9 cellular contexts compared by ENCODE assay signal in the genomic region with DNA sequence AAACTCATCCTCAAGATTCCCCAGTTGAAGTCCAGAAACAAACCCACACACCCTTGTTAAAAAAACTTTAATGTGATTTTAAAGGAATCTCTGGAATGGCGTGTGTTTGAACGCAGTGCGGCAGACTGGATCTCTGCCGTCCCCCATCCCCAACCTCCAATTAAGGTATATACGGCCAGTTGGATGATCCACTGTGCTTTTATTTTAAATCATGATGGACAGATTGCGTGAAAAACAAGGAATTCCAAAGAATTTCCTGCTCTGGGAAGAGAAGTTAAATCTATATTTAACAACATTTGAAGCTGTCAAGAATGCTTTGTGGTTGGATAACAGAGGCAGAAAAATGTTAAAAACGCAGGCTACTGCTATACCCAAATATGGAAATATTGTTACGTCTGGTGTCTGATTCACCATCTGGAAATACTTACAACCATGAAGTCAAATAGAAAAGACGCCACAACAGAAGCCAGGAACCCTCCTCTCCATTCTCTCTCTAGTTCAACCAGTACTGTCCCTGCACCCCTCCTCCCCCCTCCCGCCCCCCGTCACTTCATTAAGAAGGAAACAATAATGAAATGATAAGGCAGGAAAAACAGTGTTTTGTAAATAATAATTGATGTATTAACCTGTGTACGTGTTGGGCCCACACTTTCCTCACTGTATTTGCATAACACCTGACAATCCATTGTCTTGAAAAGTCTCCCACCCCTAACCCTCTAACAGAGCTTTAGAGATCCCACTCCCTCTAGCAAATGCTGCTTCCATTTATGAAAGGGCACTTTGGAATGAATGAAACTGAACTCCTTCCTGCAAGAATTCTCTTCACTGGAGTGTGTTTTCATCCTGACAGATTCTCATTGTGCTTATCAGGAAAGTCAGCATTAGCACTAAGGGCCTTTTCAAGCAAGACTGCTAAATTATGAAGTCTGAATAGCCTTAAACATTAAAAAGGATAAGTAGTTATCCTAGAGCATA. TPM values are rescaled to one million over a fixed set of nuclear protein-coding genes. Genes with fewer than 3 reads are reported as not detected.
A peak's percentile ranks its signal among the peaks of the same experiment; 100 is the strongest.
DNase-seq lines count a peak whose midpoint lies in the region; FAIRE-seq and TF ChIP-seq lines count a peak whose summit lies in the region.
"Had no signal": no experiment of that assay in that cellular context is flagged by ENCODE, and none has a peak within 500 bp of the region (broad histone marks: within the 10 kb centered on the region; RNA-seq: fewer than 3 reads in every experiment).

No MANE protein-coding gene starts in this region.

- peaks cover 64% of the 10 kb centered on the region for H3K4me1 Mint-ChIP-seq in nephron progenitor cell

- dilution Hi-C loops in endothelial cell of umbilical vein (cut with MboI; ENCODE audit: extremely low pct_ligation_motif_present, low sequenced_read_pairs), result no loop called here

- no peaks in the 10 kb centered on the region for H3K27me3 ChIP-seq in endothelial cell of umbilical vein (ENCODE audit: control insufficient read depth in 2 of 2, insufficient read depth in 2 of 2, low read length in 2 of 2)

- peak overlapping the region; percentile 98 for H3K27ac ChIP-seq in endothelial cell of umbilical vein (ENCODE audit: insufficient read depth, low read depth, low read length)

- no peaks in the 10 kb centered on the region for H3K9me3 ChIP-seq in endothelial cell of umbilical vein (replicated peaks; ENCODE audit: control insufficient read depth, insufficient read depth, low read length)

- H3K9me1 ChIP-seq in endothelial cell of umbilical vein (replicated peaks; ENCODE audit: control insufficient read depth, extremely low read depth, insufficient read depth, low read length), result no peaks in the 10 kb centered on the region

- H3K9me3 Mint-ChIP-seq in nephron progenitor cell, result no peaks in the 10 kb centered on the region

- H3K9ac ChIP-seq in endothelial cell of umbilical vein (replicated peaks; ENCODE audit: extremely low read depth, insufficient read depth, low read length), result peak overlapping the region; percentile 100

- TF ChIP-seq POLR2A in endothelial cell of umbilical vein (IDR thresholded peaks at IDR 0.05; ENCODE audit: low read depth, low read length), result no peak

- peak; percentile 98 for DNase-seq in AG09309 (ENCODE audit: low read depth)
- peak; percentile 92 for DNase-seq in NCI-H226
- DNase-seq in endothelial cell of umbilical vein (ENCODE audit: low read depth, low spot score), result peak; percentile 92
- DNase-seq in nephron progenitor cell, result no peak
- DNase-seq in HPDE6-E6E7 (ENCODE audit: extremely low spot score), result no peak
- no peak for DNase-seq in NCI-H1092 treated with DMSO at 0.1 percent for 48 hours (lab: John Stamatoyannopoulos, UW)
- DNase-seq in islet precursor cell, result no peak
- DNase-seq in SKM-1 (lab: John Stamatoyannopoulos, UW; ENCODE audit: unreplicated experiment), result no peak
- DNase-seq: KG1 had no signal

- no peaks in the 10 kb centered on the region for H4K20me1 ChIP-seq in endothelial cell of umbilical vein (replicated peaks; ENCODE audit: control insufficient read depth, extremely low read depth, insufficient read depth, low read length)

- intact Hi-C loops in endothelial cell of umbilical vein (cut with micrococcal nuclease), result loop anchor here (1.0 kb wide), 6 partner anchors 130 to 302 kb away; partner anchors contain the start of gene BCL10

- peaks cover 18% of the 10 kb centered on the region for H3K36me3 Mint-ChIP-seq in nephron progenitor cell (ENCODE audit: low read depth)

- TF ChIP-seq CTCF in AG09309 (IDR thresholded peaks at IDR 0.05; ENCODE audit: control insufficient read depth, insufficient read depth, low read depth, low read length, missing control alignments), result no peak
- TF ChIP-seq CTCF in endothelial cell of umbilical vein (IDR thresholded peaks at IDR 0.05; ENCODE audit: extremely low read depth in 1 of 2, insufficient read depth in 1 of 2, low read depth in 1 of 2, low read length in 2 of 2), result no peak
- TF ChIP-seq CTCF in nephron progenitor cell (IDR thresholded peaks at IDR 0.05), result no peak

- peak overlapping the region; percentile 94 for H3K4me3 Mint-ChIP-seq in nephron progenitor cell

- FAIRE-seq in endothelial cell of umbilical vein (lab: Jason Lieb, UNC), result peak; percentile 87

- peaks cover 48% of the 10 kb centered on the region for H3K27me3 Mint-ChIP-seq in nephron progenitor cell (ENCODE audit: low read depth, poor library complexity)

- H3K36me3 ChIP-seq in endothelial cell of umbilical vein (ENCODE audit: control insufficient read depth in 2 of 2, extremely low read depth in 1 of 2, insufficient read depth in 2 of 2, low read length in 2 of 2), result peaks cover 14 to 20% of the 10 kb centered on the region in 2 experiments

- no TSS peak for BruUV-seq in endothelial cell of umbilical vein (replicated peaks; lab: Mats Ljungman, UMichigan)

- no peak overlapping the region for H2AFZ ChIP-seq in endothelial cell of umbilical vein (ENCODE audit: low read depth, low read length)

- CTCF ChIA-PET in endothelial cell of umbilical vein (lab: Charles Lee), result interaction anchor here (0.7 to 1.8 kb wide), 7 partner anchors 114 to 319 kb away, joined by 3 to 7 read pairs (median 4); no protein-coding TSS in a partner anchor

- H3K4me3 ChIP-seq in AG09309 (ENCODE audit: control insufficient read depth, low read depth, low read length) (peak overlapping the region; percentile 83), endothelial cell of umbilical vein (replicated peaks in 1 of 3; ENCODE audit: insufficient read depth in 1 of 3, low read depth in 1 of 3, low read length in 3 of 3) (peak overlapping the region; percentile 67 to 93 (median 80))

- POLR2A ChIA-PET in endothelial cell of umbilical vein (lab: Charles Lee), result interaction anchor here (1.0 to 6.1 kb wide), 12 partner anchors 29 to 304 kb away, joined by 3 to 47 read pairs (median 5); partner anchors contain the start of genes BCL10, DDAH1 and ZNHIT6

- no peak overlapping the region for H3K27ac Mint-ChIP-seq in nephron progenitor cell

- H3K4me2 ChIP-seq in endothelial cell of umbilical vein (ENCODE audit: insufficient read depth, low read length), result peak overlapping the region; percentile 95

- H3K79me2 ChIP-seq in endothelial cell of umbilical vein (ENCODE audit: control insufficient read depth, insufficient read depth, low read length), result peaks cover 75% of the 10 kb centered on the region

- H3K4me1 ChIP-seq in endothelial cell of umbilical vein (ENCODE audit: control insufficient read depth, extremely low read depth, insufficient read depth, low read length), result peaks cover 37% of the 10 kb centered on the region

TF ChIP-seq in endothelial cell of umbilical vein, 7 proteins besides CTCF, POLR2A, EP300 and RAD21:
- TF ChIP-seq EZH2 (IDR thresholded peaks at IDR 0.05; ENCODE audit: borderline replicate concordance, low read depth, low read length, severe bottlenecking), result no peak
- TF ChIP-seq GATA2 (IDR thresholded peaks at IDR 0.05; ENCODE audit: insufficient read depth, insufficient read length, low read depth, low read length), result no peak
- TF ChIP-seq, protein P1, sequence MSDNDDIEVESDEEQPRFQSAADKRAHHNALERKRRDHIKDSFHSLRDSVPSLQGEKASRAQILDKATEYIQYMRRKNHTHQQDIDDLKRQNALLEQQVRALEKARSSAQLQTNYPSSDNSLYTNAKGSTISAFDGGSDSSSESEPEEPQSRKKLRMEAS (IDR thresholded peaks at IDR 0.05; ENCODE audit: insufficient read depth, insufficient read length), result no peak
- TF ChIP-seq POLR2AphosphoS5 (IDR thresholded peaks at IDR 0.05; ENCODE audit: insufficient read depth, low read depth, low read length), result peak; percentile 67
- TF ChIP-seq MYC (IDR thresholded peaks at IDR 0.05; ENCODE audit: low read depth, low read length), result no peak
- TF ChIP-seq FOS (IDR thresholded peaks at IDR 0.05; ENCODE audit: borderline replicate concordance, insufficient read depth, low read length), result peak; percentile 66
- peak; percentile 75 for TF ChIP-seq JUN (IDR thresholded peaks at IDR 0.05; ENCODE audit: borderline replicate concordance, insufficient read depth, insufficient read length, low read depth)

RNA-seq across cellular contexts. Expression of gene CCN1, which starts 2.0 kb away (rescaled TPM):
- 899 and 1,036 TPM in 2 replicates for total RNA-seq in endothelial cell of umbilical vein
- 462 and 516 TPM in 2 replicates for polyA plus RNA-seq in endothelial cell of umbilical vein
- polyA plus RNA-seq in endothelial cell of umbilical vein (2011; cell fraction: cytosol; rRNA removed), result 1,025 and 1,084 TPM in 2 replicates
- polyA plus RNA-seq in endothelial cell of umbilical vein (2011; cell fraction: nucleus; rRNA removed), result 1,068 and 1,375 TPM in 2 replicates
- polyA plus RNA-seq in endothelial cell of umbilical vein (2012), result 928 and 992 TPM in 2 replicates
- polyA minus RNA-seq in endothelial cell of umbilical vein, result 488 and 545 TPM in 2 replicates
- polyA minus RNA-seq in endothelial cell of umbilical vein (2011; cell fraction: cytosol; rRNA and poly(A)+ RNA removed), result 28.7 TPM
- polyA minus RNA-seq in endothelial cell of umbilical vein (2011; cell fraction: nucleus; rRNA and poly(A)+ RNA removed), result 275 and 431 TPM in 2 replicates

Comparison
In these comparisons a context has a peak if more than half of its experiments do, and no peak if none do; other contexts are left out.
1. DNase-seq: peak in AG09309 (single experiment), NCI-H226 (single experiment) and endothelial cell of umbilical vein (single experiment); none in nephron progenitor cell (single experiment), HPDE6-E6E7 (single experiment), NCI-H1092 treated with DMSO at 0.1 percent for 48 hours (single experiment), islet precursor cell (single experiment) and SKM-1 (single experiment).